ENCODE assay signal across 8 cellular contexts in genomic region chr2:240564571-240565266, GRCh38. TPM values are rescaled to one million over a fixed set of nuclear protein-coding genes. Genes with fewer than 3 reads are reported as not detected.
A peak's percentile ranks its signal among the peaks of the same experiment; 100 is the strongest.
DNase-seq lines count a peak whose midpoint lies in the region; ATAC-seq and TF ChIP-seq lines count a peak whose summit lies in the region.

No MANE protein-coding gene starts in this region.

- CTCF ChIA-PET in activated naive CD4-positive, alpha-beta T cell treated with anti-CD3 and anti-CD28 coated beads for 36 hours (lab: Charles Lee), result interaction anchor here (0.9 to 2.6 kb wide), 4 partner anchors 15 to 176 kb away, joined by 3 to 21 read pairs (median 4); partner anchors contain the start of gene CAPN10

- peaks cover 26% of the 10 kb centered on the region for H3K36me3 Mint-ChIP-seq in activated naive CD4-positive, alpha-beta T cell treated with anti-CD3 and anti-CD28 coated beads for 36 hours (ENCODE audit: low read depth)

- H3K4me3 ChIP-seq in esophagus squamous epithelium (peak overlapping the region in 1 of 4 donors; percentile 94), thymus (ENCODE audit: low read length) (peak overlapping the region; percentile 48)

- no peak for ATAC-seq in HG03469 (IDR thresholded peaks at IDR 0.05; ENCODE audit: unreplicated experiment)

- peak overlapping the region; percentile 92 for H3K4me3 Mint-ChIP-seq in activated naive CD4-positive, alpha-beta T cell treated with anti-CD3 and anti-CD28 coated beads for 36 hours

- intact Hi-C loops in activated naive CD4-positive, alpha-beta T cell treated with anti-CD3 and anti-CD28 coated beads for 36 hours (cut with micrococcal nuclease), result loop anchor here (1.0 to 10.0 kb wide), 8 partner anchors 50 to 1320 kb away; partner anchors contain the start of genes ATG4B, FARP2, GPC1 and ING5
- intact Hi-C loops in esophagus squamous epithelium (cut with DNase I), result no loop called here

- H3K9me3 ChIP-seq in esophagus squamous epithelium (no peaks in the 10 kb centered on the region), thymus (ENCODE audit: control insufficient read depth) (no peaks in the 10 kb centered on the region)

- DNase-seq in activated naive CD4-positive, alpha-beta T cell treated with anti-CD3 and anti-CD28 coated beads for 36 hours, result peak; percentile 67
- no peak for DNase-seq in activated naive CD4-positive, alpha-beta T cell treated with anti-CD3 and anti-CD28 coated beads, Interleukin-2, amount 50 U/mL, for 16 hours
- peak; percentile 53 for DNase-seq in activated CD4-positive, alpha-beta T cell treated with anti-CD3 and anti-CD28 coated beads, Interleukin-2, amount 50 U/mL, for 1 hour
- DNase-seq in esophagus squamous epithelium (lab: John Stamatoyannopoulos, UW) (no peak), epidermal melanocyte (ENCODE audit: insufficient read length, low spot score) (no peak), HCEC 1CT (no peak)

- H3K4me1 ChIP-seq in esophagus squamous epithelium, result peaks cover 46 to 80% (median 50%) of the 10 kb centered on the region in 3 donors
- peaks cover 48% of the 10 kb centered on the region for H3K4me1 ChIP-seq in thymus (ENCODE audit: control insufficient read depth, insufficient read depth, low read length)

- no peak for TF ChIP-seq POLR2A in esophagus squamous epithelium (IDR thresholded peaks at IDR 0.05)

- peak overlapping the region; percentile 99 for H3K27ac Mint-ChIP-seq in activated naive CD4-positive, alpha-beta T cell treated with anti-CD3 and anti-CD28 coated beads for 36 hours

- H3K36me3 ChIP-seq in esophagus squamous epithelium, result peaks cover 0 to 9% (median 0%) of the 10 kb centered on the region in 3 donors
- H3K36me3 ChIP-seq in thymus (ENCODE audit: control insufficient read depth, insufficient read depth), result peaks cover 6% of the 10 kb centered on the region

- H3K4me1 Mint-ChIP-seq in activated naive CD4-positive, alpha-beta T cell treated with anti-CD3 and anti-CD28 coated beads for 36 hours (ENCODE audit: low read depth), result peaks cover 51% of the 10 kb centered on the region

- WGBS in esophagus squamous epithelium, 2 donors, result 70 to 73% methylated on average over 9 of the region's 9 CpGs
- WGBS in thymus, result 77% methylated on average over 9 of the region's 9 CpGs

- TF ChIP-seq CTCF in esophagus squamous epithelium (IDR thresholded peaks at IDR 0.05), result peak in 1 of 6 experiments; percentile 25

- H3K9me3 Mint-ChIP-seq in activated naive CD4-positive, alpha-beta T cell treated with anti-CD3 and anti-CD28 coated beads for 36 hours, result no peaks in the 10 kb centered on the region

- no peaks in the 10 kb centered on the region for H3K27me3 Mint-ChIP-seq in activated naive CD4-positive, alpha-beta T cell treated with anti-CD3 and anti-CD28 coated beads for 36 hours (ENCODE audit: low read depth)

- H3K27ac ChIP-seq in esophagus squamous epithelium (peak overlapping the region; percentile 92 to 98 (median 97)), thymus (ENCODE audit: low read depth) (peak overlapping the region; percentile 99)

- H3K27me3 ChIP-seq in esophagus squamous epithelium (no peaks in the 10 kb centered on the region), thymus (ENCODE audit: control insufficient read depth, insufficient read depth) (no peaks in the 10 kb centered on the region)

RNA-seq across cellular contexts. Expression of gene RNPEPL1, which starts 3.6 kb away (rescaled TPM):
- 10 to 100 TPM; 40.3 to 44.3 TPM for total RNA-seq in activated naive CD4-positive, alpha-beta T cell treated with anti-CD3 and anti-CD28 coated beads for 36 hours
- total RNA-seq in esophagus squamous epithelium, result 10 to 100 TPM; 41.9 to 96.5 (median 48.1) TPM
- polyA plus RNA-seq in thymus, result 109 TPM

RNA-seq across cellular contexts. Expression of gene DUSP28, which starts 4.6 kb away (rescaled TPM):
- 1 to 10 TPM; 5.1 to 5.6 TPM for total RNA-seq in activated naive CD4-positive, alpha-beta T cell treated with anti-CD3 and anti-CD28 coated beads for 36 hours
- total RNA-seq in esophagus squamous epithelium, result 10 to 100 TPM in 1 of 4 donors, 1 to 10 TPM in 3; 2.0 to 10.5 (median 5.3) TPM
- polyA plus RNA-seq in thymus, result 9.0 TPM

RNA-seq across cellular contexts. Expression of gene ANKMY1, which starts 6.9 kb away (rescaled TPM):
- total RNA-seq in activated naive CD4-positive, alpha-beta T cell treated with anti-CD3 and anti-CD28 coated beads for 36 hours, result 10 to 100 TPM; 17.0 to 17.4 TPM
- total RNA-seq in esophagus squamous epithelium, result 10 to 100 TPM in 3 of 4 donors, 1 to 10 TPM in 1; 8.2 to 23.8 (median 17.1) TPM
- 10.3 TPM for polyA plus RNA-seq in thymus

RNA-seq across cellular contexts. Expression of gene CAPN10, which starts 21.8 kb away (rescaled TPM):
- 10 to 100 TPM; 24.9 to 28.5 TPM for total RNA-seq in activated naive CD4-positive, alpha-beta T cell treated with anti-CD3 and anti-CD28 coated beads for 36 hours
- total RNA-seq in esophagus squamous epithelium, result 10 to 100 TPM in 3 of 4 donors, 1 to 10 TPM in 1; 9.9 to 23.3 (median 13.7) TPM
- 67.0 TPM for polyA plus RNA-seq in thymus

Comparison
In these comparisons a context has a peak if more than half of its experiments do, and no peak if none do; other contexts are left out.
1. DNase-seq: peak in activated naive CD4-positive, alpha-beta T cell treated with anti-CD3 and anti-CD28 coated beads for 36 hours (single experiment) and activated CD4-positive, alpha-beta T cell treated with anti-CD3 and anti-CD28 coated beads, Interleukin-2, amount 50 U/mL, for 1 hour (single experiment); none in activated naive CD4-positive, alpha-beta T cell treated with anti-CD3 and anti-CD28 coated beads, Interleukin-2, amount 50 U/mL, for 16 hours (single experiment), esophagus squamous epithelium (single experiment), epidermal melanocyte (single experiment) and HCEC 1CT (single experiment).